8 cellular contexts compared by ENCODE assay signal in genomic region chrX:69493193-69493592, GRCh38. TPM values are rescaled to one million over a fixed set of nuclear protein-coding genes. Genes with fewer than 3 reads are reported as not detected.
DNase-seq lines count a peak whose midpoint lies in the region; ATAC-seq and TF ChIP-seq lines count a peak whose summit lies in the region.

No MANE protein-coding gene starts in this region.

- H2AK9ac ChIP-seq in IMR-90 (replicated peaks; ENCODE audit: low read depth, low read length, poor library complexity) = no peak overlapping the region

- H4K5ac ChIP-seq in IMR-90 (ENCODE audit: low read depth, low read length) = no peak overlapping the region

- H3K4me3 Mint-ChIP-seq in activated CD4-positive, alpha-beta memory T cell treated with anti-CD3 and anti-CD28 coated beads for 36 hours = no peak overlapping the region

- no peak overlapping the region for H3K23ac ChIP-seq in IMR-90 (ENCODE audit: low read depth, low read length)

- no peak overlapping the region for H2AK5ac ChIP-seq in IMR-90 (ENCODE audit: low read depth, low read length)

- no peak overlapping the region for H2BK120ac ChIP-seq in IMR-90 (ENCODE audit: low read depth, low read length)

- dilution Hi-C loops in IMR-90 (cut with HindIII; ENCODE audit: low sequenced_read_pairs, unreplicated experiment) = no loop called here

- no peaks in the 10 kb centered on the region for H3K36me3 Mint-ChIP-seq in activated CD4-positive, alpha-beta memory T cell treated with anti-CD3 and anti-CD28 coated beads for 36 hours

- WGBS in IMR-90 (ENCODE audit: extremely low coverage in 2 of 2, insufficient read length in 1 of 2), 2 experiments = 0% methylated on average over 1 of the region's 5 CpGs; no CpG with 5 or more reads in 1 of the 2 experiments
- WGBS in transverse colon (ENCODE audit: low coverage in 1 of 2), 2 donors = 24% methylated on average over 5 of the region's 5 CpGs; no CpG with 5 or more reads in 1 of the 2 donors

- no peak overlapping the region for H3K9ac ChIP-seq in IMR-90 (ENCODE audit: low read depth, low read length)

- no peaks in the 10 kb centered on the region for H3K79me1 ChIP-seq in IMR-90 (ENCODE audit: low read depth in 1 of 2, low read length in 2 of 2)

- ATAC-seq in IMR-90 (ENCODE audit: low read depth) = no peak

- TF ChIP-seq EP300 in transverse colon (IDR thresholded peaks at IDR 0.05; ENCODE audit: low read depth) = no peak

- H2BK5ac ChIP-seq in IMR-90 (ENCODE audit: low read depth, low read length, poor library complexity, severe bottlenecking) = no peak overlapping the region

- no peak overlapping the region for H3K4ac ChIP-seq in IMR-90 (ENCODE audit: low read depth, low read length)

- H3K18ac ChIP-seq in IMR-90 (ENCODE audit: low read depth, low read length) = no peak overlapping the region

- H3K4me1 ChIP-seq in IMR-90 (ENCODE audit: control insufficient read depth, insufficient read depth, low read length) (no peaks in the 10 kb centered on the region), transverse colon (no peaks in the 10 kb centered on the region)

- intact Hi-C loops in IMR-90 (cut with micrococcal nuclease) = no loop called here
- intact Hi-C loops in activated CD4-positive, alpha-beta memory T cell treated with anti-CD3 and anti-CD28 coated beads for 36 hours (cut with micrococcal nuclease) = loop anchor here (2.0 to 5.0 kb wide), 2 partner anchors 124 to 604 kb away; partner anchors contain the start of gene EDA
- intact Hi-C loops in transverse colon (cut with DNase I; ENCODE audit: low total_unique reads) = no loop called here

- H3K4me3 ChIP-seq in IMR-90 (ENCODE audit: insufficient read depth, low read depth, low read length) = no peak overlapping the region
- H3K4me3 ChIP-seq in transverse colon = no peak overlapping the region

- H4K8ac ChIP-seq in IMR-90 (ENCODE audit: low read depth in 2 of 2, low read length in 2 of 2) = no peak overlapping the region

- H3K4me1 Mint-ChIP-seq in activated CD4-positive, alpha-beta memory T cell treated with anti-CD3 and anti-CD28 coated beads for 36 hours (ENCODE audit: low read depth) = peaks cover 2% of the 10 kb centered on the region

- peaks cover 10% of the 10 kb centered on the region for H3K27me3 Mint-ChIP-seq in activated CD4-positive, alpha-beta memory T cell treated with anti-CD3 and anti-CD28 coated beads for 36 hours

- POLR2A ChIA-PET in IMR-90 (lab: Charles Lee; ENCODE audit: unreplicated experiment) = no interaction called here
- POLR2A ChIA-PET in activated CD4-positive, alpha-beta memory T cell treated with anti-CD3 and anti-CD28 coated beads for 36 hours (lab: Charles Lee) = no interaction called here

- H3K9me1 ChIP-seq in IMR-90 (ENCODE audit: insufficient read depth, low read length) = no peaks in the 10 kb centered on the region

- in situ Hi-C loops in IMR-90 (cut with MboI; ENCODE audit: low sequenced_read_pairs) = loop anchor here (25.0 kb wide), 1 partner anchor 106 kb away; no protein-coding TSS in a partner anchor
- in situ Hi-C loops in transverse colon (cut with MboI; ENCODE audit: low pct_ligation_motif_present in 1 of 4, low pct_unique_long_range_greater_than_20kb in 1 of 4, low sequenced_read_pairs in 3 of 4) = loop anchor here in 1 of 4 donors (25.0 kb wide), 1 partner anchor 594 kb away; no protein-coding TSS in a partner anchor

- peak; percentile 22 for DNase-seq in NCI-H1436 (lab: John Stamatoyannopoulos, UW)
- no peak for DNase-seq in NCI-H1436 treated with DMSO at 0.1 percent for 48 hours (lab: John Stamatoyannopoulos, UW)
- DNase-seq in IMR-90 = no peak
- DNase-seq in activated CD4-positive, alpha-beta memory T cell treated with anti-CD3 and anti-CD28 coated beads for 36 hours = peak; percentile 39
- peak; percentile 49 for DNase-seq in iPS-NIHi11 (ENCODE audit: low spot score)
- peak; percentile 22 for DNase-seq in transverse colon
- DNase-seq in effector CD4-positive, alpha-beta T cell = no peak
- no peak for DNase-seq in HCEC 1CT

- H4K20me1 ChIP-seq in IMR-90 (ENCODE audit: insufficient read depth, low read length) = no peaks in the 10 kb centered on the region

- no peak overlapping the region for H2BK20ac ChIP-seq in IMR-90 (ENCODE audit: low read depth, low read length)

- H3K27ac ChIP-seq in IMR-90 (ENCODE audit: insufficient read depth, low read length) (no peak overlapping the region), transverse colon (no peak overlapping the region)

- H2BK15ac ChIP-seq in IMR-90 (ENCODE audit: low read depth, low read length) = no peak overlapping the region

- TF ChIP-seq POLR2A in IMR-90 (IDR thresholded peaks at IDR 0.05; ENCODE audit: low read depth, low read length) (no peak), transverse colon (IDR thresholded peaks at IDR 0.05) (no peak)

- H3K36me3 ChIP-seq in IMR-90 (ENCODE audit: control insufficient read depth, insufficient read depth, low read length) (no peaks in the 10 kb centered on the region), transverse colon (no peaks in the 10 kb centered on the region)

- H3K27ac Mint-ChIP-seq in activated CD4-positive, alpha-beta memory T cell treated with anti-CD3 and anti-CD28 coated beads for 36 hours = no peak overlapping the region

- peak; percentile 23; the same call in 1 of the 2 replicates for TF ChIP-seq RAD21 in IMR-90 (IDR thresholded peaks at IDR 0.05; ENCODE audit: low read length)

- CTCF ChIA-PET in IMR-90 (lab: Yijun Ruan, JAX) = interaction anchor here (0.9 kb wide), 1 partner anchor 604 kb away, joined by 3 read pairs; no protein-coding TSS in a partner anchor
- CTCF ChIA-PET in activated CD4-positive, alpha-beta memory T cell treated with anti-CD3 and anti-CD28 coated beads for 36 hours (lab: Charles Lee) = interaction anchor here (0.8 to 2.8 kb wide), 3 partner anchors 10 to 604 kb away, joined by 3 to 12 read pairs (median 7); no protein-coding TSS in a partner anchor

- no peak overlapping the region for H2AFZ ChIP-seq in IMR-90 (replicated peaks; ENCODE audit: low read length, poor library complexity)

- TF ChIP-seq CTCF in IMR-90 (conservative IDR thresholded peaks at IDR 0.05; ENCODE audit: low read depth, low read length) (peak; percentile 30), transverse colon (IDR thresholded peaks at IDR 0.05) (peak in 4 of 5 experiments; percentile 26 to 42 (median 36))

- no peak overlapping the region for H4K91ac ChIP-seq in IMR-90 (ENCODE audit: insufficient read depth, low read depth, low read length)

- no peak overlapping the region for H3K56ac ChIP-seq in IMR-90 (ENCODE audit: extremely low read depth, insufficient read depth, low read length)

- H3K9me3 ChIP-seq in IMR-90 (ENCODE audit: control insufficient read depth, insufficient read depth, low read length) (no peaks in the 10 kb centered on the region), transverse colon (no peaks in the 10 kb centered on the region)

- no peak overlapping the region for H3K14ac ChIP-seq in IMR-90 (replicated peaks; ENCODE audit: low read depth, low read length)

- H3K27me3 ChIP-seq in IMR-90 (ENCODE audit: control insufficient read depth, insufficient read depth, low read length) (peaks cover 19% of the 10 kb centered on the region), transverse colon (no peaks in the 10 kb centered on the region)

- no peaks in the 10 kb centered on the region for H3K9me3 Mint-ChIP-seq in activated CD4-positive, alpha-beta memory T cell treated with anti-CD3 and anti-CD28 coated beads for 36 hours

- no TSS peak for BruUV-seq in IMR-90 (replicated peaks; lab: Mats Ljungman, UMichigan)

- no peak overlapping the region for H3K4me2 ChIP-seq in IMR-90 (ENCODE audit: low read depth, low read length)

TF ChIP-seq in IMR-90, 13 proteins besides CTCF, POLR2A, EP300 and RAD21:
- no peak for TF ChIP-seq SMC3 (IDR thresholded peaks at IDR 0.05; ENCODE audit: low read depth, low read length)

RNA-seq across cellular contexts. Expression of gene NALF2, which starts 10.9 kb away (rescaled TPM):
- not detected in 2 replicates for total RNA-seq in IMR-90 (2012; rRNA removed)
- not detected in 2 replicates for polyA plus RNA-seq in IMR-90 (2012; rRNA removed)
- polyA plus RNA-seq in IMR-90 (2012; cell fraction: cytosol; rRNA removed) = not detected in 2 replicates
- not detected in 2 replicates for polyA plus RNA-seq in IMR-90 (2012; cell fraction: nucleus; rRNA removed; ENCODE audit: low replicate concordance)
- total RNA-seq in activated CD4-positive, alpha-beta memory T cell treated with anti-CD3 and anti-CD28 coated beads for 36 hours = under 1 TPM; 0.31 to 0.44 TPM
- total RNA-seq in transverse colon = under 1 TPM in 2 of 4 donors, not detected in 2; 0.27 to 0.48 TPM

Comparison
In these comparisons a context has a peak if more than half of its experiments do, and no peak if none do; other contexts are left out.
1. DNase-seq: peak in NCI-H1436 (single experiment), activated CD4-positive, alpha-beta memory T cell treated with anti-CD3 and anti-CD28 coated beads for 36 hours (single experiment), iPS-NIHi11 (single experiment) and transverse colon (single experiment); none in NCI-H1436 treated with DMSO at 0.1 percent for 48 hours (single experiment), IMR-90 (single experiment), effector CD4-positive, alpha-beta T cell (single experiment) and HCEC 1CT (single experiment).